Comparison of ENCODE assay signal across 12 cellular contexts in the genomic region with DNA sequence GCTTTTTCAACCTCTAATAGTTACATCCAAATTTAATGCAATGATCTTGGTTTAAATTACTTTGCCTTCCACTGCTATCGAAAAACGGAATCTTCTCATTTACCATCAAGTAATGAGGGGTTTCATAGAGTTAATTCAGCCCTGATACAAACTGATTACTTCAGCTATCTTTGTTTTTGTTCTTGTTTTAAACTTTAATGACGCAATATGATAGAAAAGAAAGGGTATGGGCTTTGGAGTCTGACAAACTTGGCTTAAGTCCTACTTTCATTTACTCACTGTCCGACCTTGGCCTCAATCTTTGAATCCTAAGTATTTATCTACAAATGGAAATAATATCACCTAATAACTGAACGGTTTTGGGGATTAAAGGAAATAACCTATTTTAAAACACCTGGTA. TPM values are rescaled to one million over a fixed set of nuclear protein-coding genes. Genes with fewer than 3 reads are reported as not detected.
DNase-seq lines count a peak whose midpoint lies in the region; TF ChIP-seq lines count a peak whose summit lies in the region.
"Had no signal": no experiment of that assay in that cellular context is flagged by ENCODE, and none has a peak within 500 bp of the region (broad histone marks: within the 10 kb centered on the region; RNA-seq: fewer than 3 reads in every experiment).

No MANE protein-coding gene starts in this region.

- TF ChIP-seq CTCF in breast epithelium (IDR thresholded peaks at IDR 0.05) = no peak
- TF ChIP-seq CTCF in tibial artery (IDR thresholded peaks at IDR 0.05) = no peak
- no peak for TF ChIP-seq CTCF in colonic mucosa (IDR thresholded peaks at IDR 0.05)

- H3K9ac ChIP-seq in colonic mucosa (ENCODE audit: low read depth in 2 of 2, low read length in 2 of 2) = no peak overlapping the region

- peak overlapping the region; percentile 78 to 86 for H3K27ac ChIP-seq in breast epithelium
- H3K27ac ChIP-seq in tibial artery = peak overlapping the region; percentile 48 to 58
- H3K27ac ChIP-seq in colonic mucosa = no peak overlapping the region

- intact Hi-C loops in breast epithelium (cut with DNase I; ENCODE audit: low total_unique reads) (no loop called here), tibial artery (cut with DNase I; ENCODE audit: low total_unique reads) (no loop called here), colonic mucosa (cut with DNase I) (no loop called here)

- DNase-seq in MV-4-11 (lab: John Stamatoyannopoulos, UW) (peak; percentile 68), breast epithelium (ENCODE audit: low spot score in 2 of 2) (no peak), medulla oblongata (ENCODE audit: extremely low spot score) (peak; percentile 32), tibial artery (no peak), colonic mucosa (no peak), NCI-H1436 treated with DMSO at 0.1 percent for 48 hours (lab: John Stamatoyannopoulos, UW) (no peak)
- DNase-seq in activated CD8-positive, alpha-beta memory T cell treated with anti-CD3 and anti-CD28 coated beads for 24 hours = no peak
- DNase-seq: activated CD4-positive, alpha-beta memory T cell treated with anti-CD3 and anti-CD28 coated beads for 36 hours; activated naive CD4-positive, alpha-beta T cell treated with Interleukin-2 at 50 U/mL for 16 hours; DND-41; effector memory CD8-positive, alpha-beta T cell; stimulated activated CD4-positive, alpha-beta T cell treated with anti-CD3 and anti-CD28 coated beads, Interleukin-1b, Interleukin-23, amount 100 ng/mL, for 48 hours had no signal

- H3K4me3 ChIP-seq in breast epithelium (peak overlapping the region in 2 of 3 donors; percentile 21 to 45), tibial artery (no peak overlapping the region), colonic mucosa (no peak overlapping the region)

- H3K27me3 ChIP-seq in breast epithelium (no peaks in the 10 kb centered on the region), tibial artery (no peaks in the 10 kb centered on the region), colonic mucosa (no peaks in the 10 kb centered on the region)

- H3K9me3 ChIP-seq in breast epithelium = no peaks in the 10 kb centered on the region
- H3K9me3 ChIP-seq in tibial artery = no peaks in the 10 kb centered on the region
- no peaks in the 10 kb centered on the region for H3K9me3 ChIP-seq in colonic mucosa

- no peaks in the 10 kb centered on the region for H3K36me3 ChIP-seq in breast epithelium
- H3K36me3 ChIP-seq in tibial artery = peaks cover 0 to 9% (median 4%) of the 10 kb centered on the region in 3 donors
- H3K36me3 ChIP-seq in colonic mucosa = no peaks in the 10 kb centered on the region

- TF ChIP-seq POLR2A in breast epithelium (IDR thresholded peaks at IDR 0.05) = no peak

- no peaks in the 10 kb centered on the region for H3K4me1 ChIP-seq in breast epithelium
- peaks cover 0 to 35% (median 8%) of the 10 kb centered on the region in 4 donors for H3K4me1 ChIP-seq in tibial artery
- H3K4me1 ChIP-seq in colonic mucosa = no peaks in the 10 kb centered on the region

RNA-seq across cellular contexts. Expression of a gene that starts 16.1 kb away (rescaled TPM):
- 10 to 100 TPM; 32.2 to 65.9 (median 48.8) TPM for total RNA-seq in breast epithelium
- total RNA-seq in colonic mucosa = 10 to 100 TPM; 18.6 to 20.0 TPM

Comparison
In these comparisons a context has a peak if more than half of its experiments do, and no peak if none do; other contexts are left out.
1. DNase-seq: peak in MV-4-11 (single experiment) and medulla oblongata (single experiment); none in breast epithelium (0 of 2), tibial artery (0 of 2), colonic mucosa (single experiment), NCI-H1436 treated with DMSO at 0.1 percent for 48 hours (single experiment) and activated CD8-positive, alpha-beta memory T cell treated with anti-CD3 and anti-CD28 coated beads for 24 hours (single experiment).
2. H3K4me3 ChIP-seq: peak in breast epithelium (2 of 3); none in tibial artery (0 of 2) and colonic mucosa (single experiment).